ENCODE assay signal across 8 cellular contexts in genomic region chr11:1389932-1390587, GRCh38. TPM values are rescaled to one million over a fixed set of nuclear protein-coding genes. Genes with fewer than 3 reads are reported as not detected.
DNase-seq lines count a peak whose midpoint lies in the region; ATAC-seq, FAIRE-seq and TF ChIP-seq lines count a peak whose summit lies in the region.

Gene BRSK2 (plus strand): TSS chr11:1389934. CDS start chr11:1390285, 351 bp downstream.

- H3K9me3 ChIP-seq in PC-3 (ENCODE audit: low read length): no peaks in the 10 kb centered on the region
- no peaks in the 10 kb centered on the region for H3K9me3 ChIP-seq in esophagus muscularis mucosa

- no peaks in the 10 kb centered on the region for H3K9me2 ChIP-seq in PC-3 (replicated peaks; ENCODE audit: low read length)

- peak within 1 kb of the TSS; percentile 96 for H3K4me2 ChIP-seq in PC-3 (ENCODE audit: low read length)

- 0% methylated on average over 17 of the region's 123 CpGs for WGBS in esophagus muscularis mucosa

- H3K27me3 ChIP-seq in GM06990 (replicated peaks; ENCODE audit: control insufficient read depth, insufficient read depth, low read length) (peaks cover 2% of the 10 kb centered on the region), PC-3 (ENCODE audit: low read length) (no peaks in the 10 kb centered on the region), esophagus muscularis mucosa (peaks cover 5 to 49% (median 26%) of the 10 kb centered on the region in 4 donors)

- H3K27ac ChIP-seq in PC-3 (ENCODE audit: low read length): no peak within 1 kb of the TSS
- H3K27ac ChIP-seq in esophagus muscularis mucosa (replicated peaks in 1 of 4): peak within 1 kb of the TSS; percentile 73 to 80 (median 76)

- H3F3A ChIP-seq in PC-3 (ENCODE audit: low read length, unreplicated experiment): no peaks in the 10 kb centered on the region

- H3K27me3 Mint-ChIP-seq in progenitor cell of endocrine pancreas: peaks cover 17% of the 10 kb centered on the region

- no peak for TF ChIP-seq POLR2A in esophagus muscularis mucosa (IDR thresholded peaks at IDR 0.05; ENCODE audit: low read depth)

- peaks cover 2% of the 10 kb centered on the region for H3K36me3 Mint-ChIP-seq in progenitor cell of endocrine pancreas (ENCODE audit: insufficient read depth)

- TF ChIP-seq EP300 in esophagus muscularis mucosa (IDR thresholded peaks at IDR 0.05): no peak

- no peak within 1 kb of the TSS for H3K27ac Mint-ChIP-seq in progenitor cell of endocrine pancreas

- peaks cover 9% of the 10 kb centered on the region for H3K4me1 Mint-ChIP-seq in progenitor cell of endocrine pancreas (ENCODE audit: low read depth)

- peak within 1 kb of the TSS; percentile 78 for H3K9ac ChIP-seq in PC-3 (ENCODE audit: low read length)

- H3K4me3 ChIP-seq in GM06990 (replicated peaks; ENCODE audit: low read depth, low read length) (peak within 1 kb of the TSS; percentile 40), PC-3 (ENCODE audit: low read length) (peak within 1 kb of the TSS; percentile 65), esophagus muscularis mucosa (peak within 1 kb of the TSS; percentile 58 to 76 (median 62))

- POLR2A ChIA-PET in PC-3 (lab: Charles Lee; ENCODE audit: unreplicated experiment): no interaction called here

- DNase-seq in GM06990 (ENCODE audit: extremely low read depth, insufficient read length): no peak
- no peak for DNase-seq in PC-3
- no peak for DNase-seq in esophagus muscularis mucosa (ENCODE audit: extremely low spot score)
- no peak for DNase-seq in progenitor cell of endocrine pancreas (ENCODE audit: low spot score, unreplicated experiment)
- DNase-seq in NAMALWA (ENCODE audit: low spot score): no peak
- no peak for DNase-seq in RCC 7860 (ENCODE audit: low spot score)

- H3K79me2 ChIP-seq in PC-3 (ENCODE audit: low read length): no peaks in the 10 kb centered on the region

- intact Hi-C loops in PC-3 (cut with micrococcal nuclease) (loop anchor here (5.0 to 10.0 kb wide), 2 partner anchors 85 to 128 kb away; partner anchors contain the start of gene TOLLIP), esophagus muscularis mucosa (cut with DNase I) (loop anchor here (10.0 kb wide), 1 partner anchor 125 kb away; no protein-coding TSS in a partner anchor)

- no peak for ATAC-seq in PC-3
- ATAC-seq in HG03469 (IDR thresholded peaks at IDR 0.05; ENCODE audit: unreplicated experiment): no peak
- ATAC-seq in GM18870 (IDR thresholded peaks at IDR 0.05; ENCODE audit: unreplicated experiment): no peak

- peak within 1 kb of the TSS; percentile 78 for H3K4me3 Mint-ChIP-seq in progenitor cell of endocrine pancreas (ENCODE audit: low read depth)

- CTCF ChIA-PET in PC-3 (lab: Charles Lee): no interaction called here

- peaks cover 3% of the 10 kb centered on the region for H3K9me3 Mint-ChIP-seq in progenitor cell of endocrine pancreas (ENCODE audit: low read depth)

- H3K4me1 ChIP-seq in PC-3 (ENCODE audit: insufficient read depth, low read length) (0 out of 2 replicates have a peak, but pooled peaks cover 4% of the 10 kb centered on the region), esophagus muscularis mucosa (peaks cover 14 to 26% (median 20%) of the 10 kb centered on the region in 4 donors)

- H3K36me3 ChIP-seq in GM06990 (ENCODE audit: control insufficient read depth, insufficient read depth, low read length) (no peaks in the 10 kb centered on the region), PC-3 (ENCODE audit: low read depth, low read length) (no peaks in the 10 kb centered on the region), esophagus muscularis mucosa (no peaks in the 10 kb centered on the region)

- H2AFZ ChIP-seq in PC-3 (ENCODE audit: low read length): peak within 1 kb of the TSS; percentile 93

- BruUV-seq in PC-3 (replicated peaks; lab: Mats Ljungman, UMichigan): no TSS peak

- H4K20me1 ChIP-seq in PC-3 (ENCODE audit: low read length): no peaks in the 10 kb centered on the region

- no peak for FAIRE-seq in RCC 7860 (lab: Jason Lieb, UNC)

- TF ChIP-seq CTCF in GM06990 (IDR thresholded peaks at IDR 0.05; ENCODE audit: insufficient read depth, low read length, poor library complexity, severe bottlenecking) (no peak), PC-3 (conservative IDR thresholded peaks at IDR 0.05; ENCODE audit: low read depth, low read length) (no peak), esophagus muscularis mucosa (IDR thresholded peaks at IDR 0.05) (no peak), progenitor cell of endocrine pancreas (IDR thresholded peaks at IDR 0.05; ENCODE audit: unreplicated experiment) (no peak)

RNA-seq across cellular contexts. Expression of gene BRSK2, which starts in this region (rescaled TPM):
- 1.2 and 2.8 TPM in 2 replicates for total RNA-seq in PC-3 (2014; rRNA removed)
- total RNA-seq in esophagus muscularis mucosa: 1 to 10 TPM; 1.0 to 3.3 (median 2.8) TPM
- 49.2 and 53.2 TPM in 2 replicates for total RNA-seq in progenitor cell of endocrine pancreas

Comparison
In these comparisons a context has a peak if more than half of its experiments do, and no peak if none do; other contexts are left out.
1. RNA of gene BRSK2 (total RNA-seq): 49.2 to 53.2 TPM in progenitor cell of endocrine pancreas; 1.0 to 3.3 TPM in esophagus muscularis mucosa and 1.2 to 2.8 TPM in PC-3; every median in the first group is over 10 times any median in the second.
2. Peak in every context shown above with its lines, with median percentiles within 50 percentile points of each other: H3K4me3 ChIP-seq.